Comparison of ENCODE assay signal across 9 cellular contexts in the genomic region with DNA sequence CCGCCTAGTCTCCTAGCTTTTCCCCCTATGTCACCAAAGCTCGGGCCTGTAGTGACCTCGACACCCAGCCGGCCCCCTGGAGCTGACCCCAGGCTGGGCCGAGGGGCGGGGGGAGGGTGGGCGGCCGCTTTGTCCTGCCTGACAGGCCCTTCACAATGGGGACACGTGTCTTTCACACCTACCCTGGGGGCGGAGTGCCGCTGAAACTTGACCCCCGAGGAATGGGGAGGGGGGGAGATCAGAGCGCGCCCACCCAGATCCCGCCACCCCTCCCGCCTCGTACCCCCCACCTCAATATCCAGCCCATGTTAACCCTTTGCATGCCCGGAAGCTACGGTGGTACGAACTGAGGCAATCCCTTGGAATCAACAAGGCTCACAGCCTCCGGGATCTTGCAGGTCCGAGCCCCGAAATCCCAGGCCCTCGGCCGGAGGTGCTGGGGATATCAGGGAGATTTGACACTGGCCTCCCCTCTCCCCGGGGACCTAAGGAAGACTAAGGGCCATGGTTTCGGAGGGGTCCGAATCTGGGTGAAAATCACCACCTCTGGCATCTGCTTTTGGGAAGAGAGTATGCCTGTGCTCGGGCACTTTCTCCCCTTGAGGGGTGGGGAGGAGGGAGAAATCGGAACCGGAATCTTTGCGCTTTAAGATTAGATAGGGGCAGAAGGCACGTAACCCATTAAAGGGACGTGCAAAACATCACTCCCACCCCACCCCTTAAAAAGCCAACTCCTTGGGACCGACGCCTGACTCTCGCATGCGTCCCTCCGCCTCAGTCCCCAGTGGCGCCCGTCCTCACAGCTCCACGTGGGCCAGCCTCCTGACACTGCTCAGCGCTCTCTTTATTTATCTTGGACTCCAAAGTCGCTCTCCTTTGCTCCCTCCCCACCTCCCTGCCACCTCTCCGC. TPM values are rescaled to one million over a fixed set of nuclear protein-coding genes. Genes with fewer than 3 reads are reported as not detected.
DNase-seq lines count a peak whose midpoint lies in the region; ATAC-seq and TF ChIP-seq lines count a peak whose summit lies in the region.
"Had no signal": no experiment of that assay in that cellular context is flagged by ENCODE, and none has a peak within 500 bp of the region (broad histone marks: within the 10 kb centered on the region; RNA-seq: fewer than 3 reads in every experiment).

No MANE protein-coding gene starts in this region.

- TF ChIP-seq POLR2A in tibial nerve (IDR thresholded peaks at IDR 0.05) (no peak), GM18505 (IDR thresholded peaks at IDR 0.05; ENCODE audit: borderline replicate concordance, extremely low read depth, insufficient read depth, insufficient read length) (no peak)

- H3K4me3 ChIP-seq in heart right ventricle (peak overlapping the region in 8 of 10 donors; percentile 7 to 47 (median 20)), tibial nerve (peak overlapping the region; percentile 4 to 68 (median 24)), colonic mucosa (no peak overlapping the region)

- H3K9ac ChIP-seq in colonic mucosa (ENCODE audit: low read depth in 2 of 2, low read length in 2 of 2), result no peak overlapping the region

- H3K36me3 ChIP-seq in heart right ventricle (no peaks in the 10 kb centered on the region), tibial nerve (no peaks in the 10 kb centered on the region), colonic mucosa (no peaks in the 10 kb centered on the region)

- TF ChIP-seq CTCF in heart right ventricle (IDR thresholded peaks at IDR 0.05) (no peak), tibial nerve (IDR thresholded peaks at IDR 0.05) (no peak), colonic mucosa (IDR thresholded peaks at IDR 0.05) (no peak)

- H3K27ac ChIP-seq in heart right ventricle (no peak overlapping the region), tibial nerve (no peak overlapping the region), colonic mucosa (no peak overlapping the region)
- H3K27ac ChIP-seq: skin epidermis had no signal

- peaks cover 0 to 96% (median 73%) of the 10 kb centered on the region in 7 donors for H3K27me3 ChIP-seq in heart right ventricle
- H3K27me3 ChIP-seq in tibial nerve, result peaks cover 0 to 68% of the 10 kb centered on the region in 2 donors
- peaks cover 54% of the 10 kb centered on the region for H3K27me3 ChIP-seq in colonic mucosa

- intact Hi-C loops in heart right ventricle (cut with DNase I), result loop anchor here in 5 of 10 donors (2.0 to 10.0 kb wide), 5 partner anchors 79 to 186 kb away; no protein-coding TSS in a partner anchor
- intact Hi-C loops in left ventricle myocardium superior (cut with micrococcal nuclease), result loop anchor here (10.0 kb wide), 1 partner anchor 179 kb away; no protein-coding TSS in a partner anchor
- intact Hi-C loops in colonic mucosa (cut with DNase I), result loop anchor here (10.0 kb wide), 1 partner anchor 349 kb away; no protein-coding TSS in a partner anchor

- peaks cover 13 to 52% (median 37%) of the 10 kb centered on the region in 9 donors for H3K4me1 ChIP-seq in heart right ventricle
- peaks cover 0 to 57% (median 35%) of the 10 kb centered on the region in 4 donors for H3K4me1 ChIP-seq in tibial nerve
- H3K4me1 ChIP-seq in colonic mucosa, result peaks cover 13% of the 10 kb centered on the region

- WGBS in heart right ventricle, 2 donors, result 3% methylated on average over 45 of the region's 45 CpGs
- 1 to 3% methylated on average over 30 of the region's 45 CpGs for WGBS in tibial nerve, 2 donors

- no peak for TF ChIP-seq EP300 in tibial nerve (IDR thresholded peaks at IDR 0.05)

- no peaks in the 10 kb centered on the region for H3K9me3 ChIP-seq in heart right ventricle
- H3K9me3 ChIP-seq in tibial nerve, result no peaks in the 10 kb centered on the region
- H3K9me3 ChIP-seq in colonic mucosa, result no peaks in the 10 kb centered on the region

- ATAC-seq in heart right ventricle (no peak), left ventricle myocardium superior (no peak), GM18505 (IDR thresholded peaks at IDR 0.05; ENCODE audit: unreplicated experiment) (no peak), GM21619 (IDR thresholded peaks at IDR 0.05; ENCODE audit: unreplicated experiment) (no peak)

- DNase-seq in heart right ventricle, result no peak
- no peak for DNase-seq in left ventricle myocardium superior
- DNase-seq in activated CD4-positive, alpha-beta T cell treated with anti-CD3 and anti-CD28 coated beads, Interleukin-2, amount 50 U/mL, for 1 hour, result peak; percentile 11
- DNase-seq in iris pigment epithelial cell (ENCODE audit: low read depth), result peak; percentile 20
- DNase-seq in tibial nerve (ENCODE audit: low spot score in 2 of 2), result no peak
- DNase-seq in colonic mucosa, result no peak

RNA-seq across cellular contexts. Expression of a gene that starts 2.6 kb away (rescaled TPM):
- total RNA-seq in heart right ventricle, result under 1 TPM in 9 of 10 donors, not detected in 1; 0.11 to 0.48 (median 0.16) TPM
- under 1 TPM; 0.15 to 0.25 TPM for polyA plus RNA-seq in heart right ventricle
- 0.22 TPM for total RNA-seq in left ventricle myocardium superior
- total RNA-seq in tibial nerve, result 10 to 100 TPM; 11.4 to 42.8 (median 14.1) TPM
- total RNA-seq in colonic mucosa, result under 1 TPM; 0.16 to 0.27 TPM

Comparison
In these comparisons a context has a peak if more than half of its experiments do, and no peak if none do; other contexts are left out.
1. DNase-seq: peak in activated CD4-positive, alpha-beta T cell treated with anti-CD3 and anti-CD28 coated beads, Interleukin-2, amount 50 U/mL, for 1 hour (single experiment) and iris pigment epithelial cell (single experiment); none in heart right ventricle (0 of 2), left ventricle myocardium superior (single experiment), tibial nerve (0 of 2) and colonic mucosa (single experiment).
2. RNA of a gene that starts 2.6 kb away (total RNA-seq): 11.4 to 42.8 TPM in tibial nerve; 0.16 to 0.27 TPM in colonic mucosa, 0.22 TPM in left ventricle myocardium superior (single experiment) and 0.11 to 0.48 TPM in heart right ventricle; every median in the first group is over 4 times any median in the second.